In the genomic region with DNA sequence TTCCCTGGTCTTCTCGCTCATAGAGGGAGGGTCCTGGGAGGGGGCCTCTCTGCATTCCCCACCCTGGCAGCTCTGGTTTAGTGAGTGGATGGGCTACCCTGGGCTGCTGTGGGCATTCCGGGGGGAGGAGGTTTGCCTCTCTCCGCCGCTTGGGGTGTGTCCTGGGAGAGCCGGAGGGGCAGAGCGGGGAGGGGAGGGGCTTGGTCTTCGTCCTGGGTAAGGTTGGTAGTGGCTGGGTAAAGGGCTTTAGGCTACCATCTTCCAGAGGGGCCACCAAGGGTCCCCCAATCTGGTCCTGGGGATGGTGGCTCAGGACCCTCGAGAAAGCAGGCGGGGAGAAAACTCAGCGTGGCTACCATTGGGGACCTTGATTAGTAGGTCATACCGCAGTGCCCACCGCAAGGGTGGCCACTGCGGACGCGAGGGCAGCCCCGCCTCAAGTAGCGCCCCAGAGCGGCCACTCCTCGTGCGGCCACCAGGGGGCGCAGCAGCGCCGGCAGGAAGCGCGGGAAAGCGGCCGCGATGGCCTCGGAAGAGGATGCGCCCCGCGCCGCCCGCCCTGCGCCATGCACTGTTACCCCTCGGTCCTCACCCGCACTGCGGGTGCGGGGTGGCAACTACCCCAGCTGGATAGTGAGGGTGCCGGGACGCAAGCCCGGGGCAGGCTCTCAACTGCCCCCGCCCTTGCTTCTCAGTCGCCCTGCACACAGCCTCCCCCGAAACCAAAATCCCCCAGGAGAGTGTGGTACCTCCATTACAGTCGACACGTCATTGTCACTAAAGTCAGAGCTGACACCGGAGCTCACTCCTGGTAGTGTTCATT, we compare ENCODE assay signal across 8 cellular contexts. TPM values are rescaled to one million over a fixed set of nuclear protein-coding genes. Genes with fewer than 3 reads are reported as not detected.
DNase-seq lines count a peak whose midpoint lies in the region; ATAC-seq and TF ChIP-seq lines count a peak whose summit lies in the region.

No MANE protein-coding gene starts in this region.

- no peaks in the 10 kb centered on the region for H3K9me3 Mint-ChIP-seq in immature natural killer cell

- peak overlapping the region; percentile 50; the same call in 1 of the 2 replicates for H3K4me3 ChIP-seq in GM08714 (ENCODE audit: low read length)
- no peak overlapping the region for H3K4me3 ChIP-seq in astrocyte of the spinal cord (ENCODE audit: low read depth, low read length)

- TF ChIP-seq CTCF in astrocyte of the spinal cord (IDR thresholded peaks at IDR 0.05; ENCODE audit: low read depth, low read length), result peak; percentile 86

- no peak overlapping the region for H3K27ac Mint-ChIP-seq in immature natural killer cell

- peaks cover 5 to 16% (median 6%) of the 10 kb centered on the region in 3 donors for H3K27me3 Mint-ChIP-seq in immature natural killer cell (ENCODE audit: low read depth in 3 of 3)

- H3K4me3 Mint-ChIP-seq in immature natural killer cell, result peak overlapping the region; percentile 44 to 67 (median 57)

- no peaks in the 10 kb centered on the region for H3K36me3 Mint-ChIP-seq in immature natural killer cell

- in situ Hi-C loops in astrocyte of the spinal cord (cut with HindIII; ENCODE audit: low sequenced_read_pairs), result no loop called here

- DNase-seq in M059J (ENCODE audit: low read depth), result peak; percentile 46
- DNase-seq in T-helper 9 cell, result peak; percentile 53
- DNase-seq in astrocyte of the spinal cord (ENCODE audit: low read depth, low spot score), result peak; percentile 38
- peak; percentile 47 to 58 (median 55) for DNase-seq in immature natural killer cell
- peak; percentile 32 to 40 for DNase-seq in stimulated activated CD4-positive, alpha-beta T cell treated with anti-CD3 and anti-CD28 coated beads, Interleukin-1b, Interleukin-23, amount 100 ng/mL, for 1 hour (ENCODE audit: low read depth in 2 of 2)

- ATAC-seq in HG03565 (IDR thresholded peaks at IDR 0.05; ENCODE audit: unreplicated experiment) (no peak), GM21447 (IDR thresholded peaks at IDR 0.05; ENCODE audit: unreplicated experiment) (no peak)

- H3K4me1 Mint-ChIP-seq in immature natural killer cell, result peaks cover 5 to 7% of the 10 kb centered on the region in 2 donors

RNA-seq across cellular contexts. Expression of a gene that starts 44.1 kb away (rescaled TPM):
- total RNA-seq in M059J (2014; rRNA removed; shearing (Covaris generic)), result 11.3 and 15.5 TPM in 2 replicates
- polyA plus RNA-seq in immature natural killer cell, result 1 to 10 TPM; 6.4 to 7.4 (median 7.0) TPM
